9 cellular contexts compared by ENCODE assay signal in genomic region chr5:114223866-114224265, GRCh38.
DNase-seq lines count a peak whose midpoint lies in the region; ATAC-seq, FAIRE-seq and TF ChIP-seq lines count a peak whose summit lies in the region.
"Had no signal": no experiment of that assay in that cellular context is flagged by ENCODE, and none has a peak within 500 bp of the region (broad histone marks: within the 10 kb centered on the region; RNA-seq: fewer than 3 reads in every experiment).

No MANE protein-coding gene starts in this region.

- peak; percentile 89 for ATAC-seq in GM18502 (IDR thresholded peaks at IDR 0.05; ENCODE audit: poor library complexity, unreplicated experiment)
- ATAC-seq in left lobe of liver = peak; percentile 53
- ATAC-seq in HG03460 (IDR thresholded peaks at IDR 0.05; ENCODE audit: unreplicated experiment) = no peak
- ATAC-seq in GM19035 (IDR thresholded peaks at IDR 0.05; ENCODE audit: unreplicated experiment) = no peak

- FAIRE-seq in RCC 7860 (lab: Jason Lieb, UNC) = no peak

- POLR2A ChIA-PET in HEK293T (lab: Yijun Ruan, JAX) = no interaction called here

- CTCF ChIA-PET in HEK293T (lab: Yijun Ruan, JAX) = no interaction called here

- peak; percentile 8 for DNase-seq in HEK293T (ENCODE audit: extremely low spot score)
- DNase-seq in RCC 7860 (ENCODE audit: low spot score) = peak; percentile 18
- DNase-seq in left lobe of liver (ENCODE audit: low spot score) = no peak
- DNase-seq in activated CD4-positive, alpha-beta T cell treated with anti-CD3 and anti-CD28 coated beads for 48 hours = no peak
- DNase-seq in NCI-H1930 (lab: John Stamatoyannopoulos, UW) = no peak
- DNase-seq: NCI-H446 treated with DMSO at 0.1 percent for 48 hours had no signal

TF ChIP-seq in HEK293T, 16 proteins besides CTCF, POLR2A, EP300 and RAD21:
- no peak for TF ChIP-seq CTBP1 (IDR thresholded peaks at IDR 0.05; ENCODE audit: borderline replicate concordance)
- TF ChIP-seq SP1 (IDR thresholded peaks at IDR 0.05) = no peak
- no peak for TF ChIP-seq LEF1 (IDR thresholded peaks at IDR 0.05; ENCODE audit: borderline replicate concordance)
- no peak for TF ChIP-seq BHLHE40 (IDR thresholded peaks at IDR 0.05; ENCODE audit: borderline replicate concordance)
- no peak for TF ChIP-seq HDGF (IDR thresholded peaks at IDR 0.05; ENCODE audit: borderline replicate concordance)
- no peak for TF ChIP-seq ARNT (IDR thresholded peaks at IDR 0.05)
- TF ChIP-seq ZNF384 (IDR thresholded peaks at IDR 0.05) = no peak
- no peak for TF ChIP-seq FOXA1 (IDR thresholded peaks at IDR 0.05)
- no peak for TF ChIP-seq L3MBTL2 (conservative IDR thresholded peaks at IDR 0.05)
- no peak for TF ChIP-seq FOXK2 (IDR thresholded peaks at IDR 0.05)
- no peak for TF ChIP-seq ELF4 (IDR thresholded peaks at IDR 0.05)
- TF ChIP-seq SUZ12 (IDR thresholded peaks at IDR 0.05) = no peak
- TF ChIP-seq NFRKB (IDR thresholded peaks at IDR 0.05) = no peak
- TF ChIP-seq, protein P1, sequence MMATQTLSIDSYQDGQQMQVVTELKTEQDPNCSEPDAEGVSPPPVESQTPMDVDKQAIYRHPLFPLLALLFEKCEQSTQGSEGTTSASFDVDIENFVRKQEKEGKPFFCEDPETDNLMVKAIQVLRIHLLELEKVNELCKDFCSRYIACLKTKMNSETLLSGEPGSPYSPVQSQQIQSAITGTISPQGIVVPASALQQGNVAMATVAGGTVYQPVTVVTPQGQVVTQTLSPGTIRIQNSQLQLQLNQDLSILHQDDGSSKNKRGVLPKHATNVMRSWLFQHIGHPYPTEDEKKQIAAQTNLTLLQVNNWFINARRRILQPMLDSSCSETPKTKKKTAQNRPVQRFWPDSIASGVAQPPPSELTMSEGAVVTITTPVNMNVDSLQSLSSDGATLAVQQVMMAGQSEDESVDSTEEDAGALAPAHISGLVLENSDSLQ (IDR thresholded peaks at IDR 0.05) = no peak
- TF ChIP-seq TARDBP (IDR thresholded peaks at IDR 0.05) = no peak
- no peak for TF ChIP-seq FOXM1 (IDR thresholded peaks at IDR 0.05; ENCODE audit: borderline replicate concordance)

Comparison
In these comparisons a context has a peak if more than half of its experiments do, and no peak if none do; other contexts are left out.
1. ATAC-seq: peak in GM18502 (single experiment) and left lobe of liver (single experiment); none in HG03460 (single experiment) and GM19035 (single experiment).
2. DNase-seq: peak in HEK293T (single experiment) and RCC 7860 (single experiment); none in left lobe of liver (single experiment), activated CD4-positive, alpha-beta T cell treated with anti-CD3 and anti-CD28 coated beads for 48 hours (single experiment) and NCI-H1930 (0 of 2).